ENCODE assay signal across 2 cellular contexts in genomic region chr10:106913294-106913693, GRCh38.
A peak's percentile ranks its signal among the peaks of the same experiment; 100 is the strongest.
TF ChIP-seq lines count a peak whose summit lies in the region.

No MANE protein-coding gene starts in this region.

TF ChIP-seq in H1, 55 proteins besides CTCF, POLR2A, EP300 and RAD21:
- no peak for TF ChIP-seq USF2 (IDR thresholded peaks at IDR 0.05; ENCODE audit: low read length)
- no peak for TF ChIP-seq TAF1 (IDR thresholded peaks at IDR 0.05; ENCODE audit: low read depth, low read length)
- no peak for TF ChIP-seq NRF1 (IDR thresholded peaks at IDR 0.05; ENCODE audit: low read depth, low read length)
- peak; percentile 19 for TF ChIP-seq NANOG (IDR thresholded peaks at IDR 0.05; ENCODE audit: insufficient read depth, low read depth, low read length, poor library complexity, severe bottlenecking)
- TF ChIP-seq MAX (IDR thresholded peaks at IDR 0.05), result no peak
- no peak for TF ChIP-seq SIX5 (IDR thresholded peaks at IDR 0.05; ENCODE audit: low read depth, low read length)
- no peak for TF ChIP-seq POLR2AphosphoS5 (IDR thresholded peaks at IDR 0.05; ENCODE audit: low read depth, low read length)

TF ChIP-seq in neural cell, 6 proteins besides CTCF, POLR2A, EP300 and RAD21:
- TF ChIP-seq EZH2 (IDR thresholded peaks at IDR 0.05; ENCODE audit: borderline replicate concordance, insufficient read depth, low read length, poor library complexity, severe bottlenecking) (no peak), TAF1 (IDR thresholded peaks at IDR 0.05; ENCODE audit: low read depth) (no peak), MXI1 (conservative IDR thresholded peaks at IDR 0.05; ENCODE audit: poor library complexity, severe bottlenecking) (no peak), SMC3 (conservative IDR thresholded peaks at IDR 0.05; ENCODE audit: poor library complexity) (no peak), REST (IDR thresholded peaks at IDR 0.05; ENCODE audit: borderline replicate concordance) (no peak), POLR2AphosphoS5 (IDR thresholded peaks at IDR 0.05) (no peak)
